26 cellular contexts compared by ENCODE assay signal in the genomic region with DNA sequence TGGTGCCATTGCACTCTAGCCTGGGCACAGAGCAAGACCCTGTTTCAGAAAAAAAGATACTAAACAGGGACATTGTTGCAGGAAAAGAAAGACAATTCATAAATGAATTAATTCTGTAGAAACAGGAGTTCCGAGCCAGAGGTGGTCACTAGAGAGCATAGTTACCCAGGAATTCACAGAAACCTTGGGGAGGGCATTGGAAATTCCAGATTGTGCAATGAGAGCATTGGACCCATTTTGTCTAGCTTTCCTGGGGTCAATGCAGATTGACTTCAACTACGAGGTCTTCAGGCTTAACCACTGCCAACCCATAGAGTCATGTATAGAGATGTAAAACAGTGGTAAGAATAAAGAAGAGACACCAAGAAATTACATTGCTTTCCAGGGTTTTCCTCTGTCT.
"Had no signal": no experiment of that assay in that cellular context is flagged by ENCODE, and none has a peak within 500 bp of the region (broad histone marks: within the 10 kb centered on the region; RNA-seq: fewer than 3 reads in every experiment).

No MANE protein-coding gene starts in this region.

- H3K27me3 ChIP-seq: neural progenitor cell, ovary, right lobe of liver, sigmoid colon, suprapubic skin, testis, tibial artery, transverse colon, upper lobe of right lung, uterus had no signal

- H3K9ac ChIP-seq: neural progenitor cell, parathyroid adenoma had no signal

- H3K4me3 ChIP-seq: neural progenitor cell, ovary, psoas muscle, right lobe of liver, sigmoid colon, suprapubic skin, testis, tibial artery, transverse colon, upper lobe of right lung, uterus had no signal

- DNase-seq: natural killer cell; occipital lobe; ovary; posterior cingulate gyrus; psoas muscle; right cardiac atrium; right lobe of liver; sigmoid colon; small intestine; stimulated activated CD4-positive, alpha-beta T cell treated with anti-CD3 and anti-CD28 coated beads, Interleukin-15, amount 100 ng/mL, for 24 hours; stimulated activated CD4-positive, alpha-beta T cell treated with anti-CD3 and anti-CD28 coated beads, Interleukin-4, amount 100 ng/mL, for 1 hour; stimulated activated CD4-positive, alpha-beta T cell treated with anti-CD3 and anti-CD28 coated beads, Interleukin-4, amount 100 ng/mL, for 4 hours; stimulated activated CD8-positive, alpha-beta memory T cell treated with anti-CD3 and anti-CD28 coated beads, Interleukin-4, amount 100 ng/mL, for 48 hours; stimulated activated naive CD4-positive, alpha-beta T cell; stimulated activated naive CD8-positive, alpha-beta T cell treated with anti-CD3 and anti-CD28 coated beads, Interleukin-15, amount 100 ng/mL, for 72 hours; stimulated activated naive CD8-positive, alpha-beta T cell treated with anti-CD3 and anti-CD28 coated beads, Interleukin-15, Interleukin-2, amounts not matched to agents 100 U/mL and 50 U/mL, for 24 hours; substantia nigra; testis; tibial artery; transverse colon; upper lobe of right lung; uterus had no signal

- H2AFZ ChIP-seq: neural progenitor cell, parathyroid adenoma had no signal

- H3K4me2 ChIP-seq: neural progenitor cell had no signal

- H3K4me1 ChIP-seq: neural progenitor cell, parathyroid adenoma, psoas muscle, right lobe of liver, sigmoid colon, suprapubic skin, testis, tibial artery, transverse colon, upper lobe of right lung, uterus had no signal

- H3K27ac ChIP-seq: neural progenitor cell, ovary, parathyroid adenoma, psoas muscle, right lobe of liver, sigmoid colon, suprapubic skin, testis, tibial artery, transverse colon, upper lobe of right lung, uterus had no signal

- H3K36me3 ChIP-seq: neural progenitor cell, ovary, right lobe of liver, sigmoid colon, suprapubic skin, tibial artery, transverse colon, upper lobe of right lung, uterus had no signal

- ATAC-seq: natural killer cell; psoas muscle; right cardiac atrium; stimulated activated memory B cell treated with anti-CD40 and anti-IgM and Interleukin-4, amounts not matched to agents 10 μg/mL and 1 μg/mL and 100 μg/mL, for 72 hours; stimulated activated naive CD8-positive, alpha-beta T cell treated with anti-CD3 and anti-CD28 coated beads, Interleukin-15, amount 100 ng/mL, for 72 hours; stimulated activated naive CD8-positive, alpha-beta T cell treated with anti-CD3 and anti-CD28 coated beads, Interleukin-15, Interleukin-2, amounts not matched to agents 100 U/mL and 50 U/mL, for 24 hours; upper lobe of right lung had no signal

- H3K9me3 ChIP-seq: ovary, psoas muscle, right lobe of liver, sigmoid colon, suprapubic skin, testis, tibial artery, transverse colon, upper lobe of right lung, uterus had no signal
